Comparison of ENCODE assay signal across 13 cellular contexts in genomic region chr2:234998404-234999211, GRCh38. TPM values are rescaled to one million over a fixed set of nuclear protein-coding genes. Genes with fewer than 3 reads are reported as not detected.
DNase-seq lines count a peak whose midpoint lies in the region; ATAC-seq and TF ChIP-seq lines count a peak whose summit lies in the region.
"Had no signal": no experiment of that assay in that cellular context is flagged by ENCODE, and none has a peak within 500 bp of the region (broad histone marks: within the 10 kb centered on the region; RNA-seq: fewer than 3 reads in every experiment).

No MANE protein-coding gene starts in this region.

- H3K23ac ChIP-seq in mesenchymal stem cell (ENCODE audit: low read length in 2 of 2) = no peak overlapping the region

- peak overlapping the region; percentile 79 for H2AK5ac ChIP-seq in mesenchymal stem cell (ENCODE audit: low read length, severe bottlenecking)

- H2BK120ac ChIP-seq in mesenchymal stem cell (ENCODE audit: low read depth, low read length) = peak overlapping the region; percentile 43

- H3K27ac Mint-ChIP-seq in type B pancreatic cell = peak overlapping the region; percentile 89
- H3K27ac Mint-ChIP-seq: activated B cell treated with CpG ODN at 0.5 μM for 24 hours had no signal

- H3K9ac ChIP-seq in mesenchymal stem cell (ENCODE audit: low read length) = no peak overlapping the region

- intact Hi-C loops in left cardiac atrium (cut with DNase I) = no loop called here

- peak overlapping the region; percentile 81 for H4K8ac ChIP-seq in mesenchymal stem cell (ENCODE audit: low read length)

- peak overlapping the region; percentile 17 to 41 for H3K4ac ChIP-seq in mesenchymal stem cell (ENCODE audit: low read depth in 1 of 2, low read length in 2 of 2)

- no peaks in the 10 kb centered on the region for H3K27me3 Mint-ChIP-seq in type B pancreatic cell
- H3K27me3 Mint-ChIP-seq: activated B cell treated with CpG ODN at 0.5 μM for 24 hours had no signal

- no peak overlapping the region for H2BK5ac ChIP-seq in mesenchymal stem cell (ENCODE audit: low read depth, low read length, poor library complexity, severe bottlenecking)

- H2AFZ ChIP-seq in mesenchymal stem cell (ENCODE audit: low read depth, low read length) = no peak overlapping the region

- TF ChIP-seq CTCF in cardiac muscle cell (IDR thresholded peaks at IDR 0.05; ENCODE audit: low read depth, low read length) (no peak), cardiac fibroblast (IDR thresholded peaks at IDR 0.05; ENCODE audit: low read depth, low read length) (no peak), type B pancreatic cell (conservative IDR thresholded peaks at IDR 0.05) (no peak)

- no peak overlapping the region for H3K4me3 ChIP-seq in cardiac muscle cell
- no peak overlapping the region for H3K4me3 ChIP-seq in cardiac fibroblast (replicated peaks in 1 of 2; ENCODE audit: low read depth in 2 of 2, low read length in 2 of 2)
- H3K4me3 ChIP-seq in mesenchymal stem cell (ENCODE audit: insufficient read depth in 1 of 2, low read depth in 1 of 2, low read length in 2 of 2) = no peak overlapping the region
- H3K4me3 ChIP-seq: coronary artery had no signal

- no peaks in the 10 kb centered on the region for H3K79me1 ChIP-seq in mesenchymal stem cell (replicated peaks; ENCODE audit: low read length, poor library complexity, severe bottlenecking)

- peak overlapping the region; percentile 72 for H3K4me3 Mint-ChIP-seq in type B pancreatic cell
- H3K4me3 Mint-ChIP-seq: activated B cell treated with CpG ODN at 0.5 μM for 24 hours had no signal

- no peak for ATAC-seq in left cardiac atrium

- peak overlapping the region; percentile 47 to 54 for H3K18ac ChIP-seq in mesenchymal stem cell (ENCODE audit: low read depth in 1 of 2, low read length in 2 of 2)

- peaks cover 69% of the 10 kb centered on the region for H3K4me1 Mint-ChIP-seq in type B pancreatic cell (ENCODE audit: unreplicated experiment)

- H3K36me3 ChIP-seq in cardiac muscle cell (peaks cover 8% of the 10 kb centered on the region), mesenchymal stem cell (ENCODE audit: control insufficient read depth in 1 of 2, insufficient read depth in 2 of 2, low read depth in 1 of 2, low read length in 2 of 2) (peaks cover 60 to 65% of the 10 kb centered on the region in 2 experiments)

- H3K14ac ChIP-seq in mesenchymal stem cell (ENCODE audit: low read length in 2 of 2) = peak overlapping the region in 1 of 2 experiments; percentile 89

- peak overlapping the region; percentile 79 for H2BK15ac ChIP-seq in mesenchymal stem cell (ENCODE audit: low read depth, poor library complexity, severe bottlenecking)

- DNase-seq in cardiac muscle cell (ENCODE audit: low read depth in 1 of 2, low spot score in 1 of 2) = peak in 1 of 2 donors; percentile 80
- no peak for DNase-seq in left cardiac atrium
- DNase-seq in cardiac fibroblast (ENCODE audit: low read depth in 2 of 2) = peak; percentile 27 to 29
- peak; percentile 90 for DNase-seq in mesenchymal stem cell
- no peak for DNase-seq in type B pancreatic cell (ENCODE audit: extremely low spot score, unreplicated experiment)
- no peak for DNase-seq in foreskin melanocyte
- no peak for DNase-seq in activated CD8-positive, alpha-beta memory T cell treated with anti-CD3 and anti-CD28 coated beads for 24 hours
- DNase-seq in HT-29 (ENCODE audit: low spot score) = no peak
- DNase-seq: activated B cell treated with CpG ODN at 0.5 μM for 24 hours, activated T-cell treated with anti-CD3 and anti-CD28 coated beads for 4 hours, Calu3, NCI-H1930 had no signal

- no peaks in the 10 kb centered on the region for H3K9me3 Mint-ChIP-seq in type B pancreatic cell
- H3K9me3 Mint-ChIP-seq: activated B cell treated with CpG ODN at 0.5 μM for 24 hours had no signal

- H3K4me2 ChIP-seq in mesenchymal stem cell (ENCODE audit: low read length, poor library complexity, severe bottlenecking) = no peak overlapping the region

- H3K4me1 ChIP-seq in cardiac muscle cell (ENCODE audit: low read depth) = peaks cover 92% of the 10 kb centered on the region
- H3K4me1 ChIP-seq in mesenchymal stem cell (ENCODE audit: control insufficient read depth, insufficient read depth, low read depth, low read length) = peaks cover 58% of the 10 kb centered on the region

- 41% methylated on average over 28 of the region's 29 CpGs for WGBS in mesenchymal stem cell

- peaks cover 43% of the 10 kb centered on the region for H3K36me3 Mint-ChIP-seq in type B pancreatic cell

- H2BK12ac ChIP-seq in mesenchymal stem cell (ENCODE audit: low read length in 2 of 2) = peak overlapping the region in 1 of 2 experiments; percentile 58

- H4K91ac ChIP-seq in mesenchymal stem cell (ENCODE audit: low read length) = no peak overlapping the region

- no peaks in the 10 kb centered on the region for H3K9me3 ChIP-seq in cardiac muscle cell (ENCODE audit: low read depth)
- no peaks in the 10 kb centered on the region for H3K9me3 ChIP-seq in mesenchymal stem cell (ENCODE audit: control insufficient read depth, low read length)

- H3K27me3 ChIP-seq in cardiac muscle cell = no peaks in the 10 kb centered on the region
- no peaks in the 10 kb centered on the region for H3K27me3 ChIP-seq in mesenchymal stem cell (ENCODE audit: control insufficient read depth in 1 of 2, insufficient read depth in 1 of 2, low read length in 2 of 2)

- H3K27ac ChIP-seq in cardiac muscle cell (peak overlapping the region; percentile 100), mesenchymal stem cell (ENCODE audit: low read length, poor library complexity, severe bottlenecking) (peak overlapping the region; percentile 75)
- H3K27ac ChIP-seq: coronary artery had no signal

RNA-seq across cellular contexts. Expression of gene SH3BP4, which starts 46.8 kb away (rescaled TPM):
- 55.0 and 71.3 TPM in 2 replicates for total RNA-seq in cardiac muscle cell
- 35.8 and 48.5 TPM in 2 replicates for polyA plus RNA-seq in cardiac muscle cell
- total RNA-seq in left cardiac atrium = 10 to 100 TPM; 15.1 to 27.0 TPM
- 48.8 TPM for polyA plus RNA-seq in mesenchymal stem cell (2013, experiment 1 of 2)
- 47.7 TPM for polyA plus RNA-seq in mesenchymal stem cell (2013, experiment 2 of 2)
- total RNA-seq in type B pancreatic cell (ENCODE audit: low replicate concordance) = 42.6 and 49.5 TPM in 2 replicates
- 42.9 and 44.5 TPM in 2 replicates for total RNA-seq in HT-29 (2014; rRNA removed; shearing (Covaris generic))

Comparison
In these comparisons a context has a peak if more than half of its experiments do, and no peak if none do; other contexts are left out.
1. DNase-seq: peak in cardiac fibroblast (2 of 2) and mesenchymal stem cell (single experiment); none in left cardiac atrium (single experiment), type B pancreatic cell (single experiment), foreskin melanocyte (single experiment), activated CD8-positive, alpha-beta memory T cell treated with anti-CD3 and anti-CD28 coated beads for 24 hours (single experiment) and HT-29 (single experiment).